8 cellular contexts compared by ENCODE assay signal in the genomic region with DNA sequence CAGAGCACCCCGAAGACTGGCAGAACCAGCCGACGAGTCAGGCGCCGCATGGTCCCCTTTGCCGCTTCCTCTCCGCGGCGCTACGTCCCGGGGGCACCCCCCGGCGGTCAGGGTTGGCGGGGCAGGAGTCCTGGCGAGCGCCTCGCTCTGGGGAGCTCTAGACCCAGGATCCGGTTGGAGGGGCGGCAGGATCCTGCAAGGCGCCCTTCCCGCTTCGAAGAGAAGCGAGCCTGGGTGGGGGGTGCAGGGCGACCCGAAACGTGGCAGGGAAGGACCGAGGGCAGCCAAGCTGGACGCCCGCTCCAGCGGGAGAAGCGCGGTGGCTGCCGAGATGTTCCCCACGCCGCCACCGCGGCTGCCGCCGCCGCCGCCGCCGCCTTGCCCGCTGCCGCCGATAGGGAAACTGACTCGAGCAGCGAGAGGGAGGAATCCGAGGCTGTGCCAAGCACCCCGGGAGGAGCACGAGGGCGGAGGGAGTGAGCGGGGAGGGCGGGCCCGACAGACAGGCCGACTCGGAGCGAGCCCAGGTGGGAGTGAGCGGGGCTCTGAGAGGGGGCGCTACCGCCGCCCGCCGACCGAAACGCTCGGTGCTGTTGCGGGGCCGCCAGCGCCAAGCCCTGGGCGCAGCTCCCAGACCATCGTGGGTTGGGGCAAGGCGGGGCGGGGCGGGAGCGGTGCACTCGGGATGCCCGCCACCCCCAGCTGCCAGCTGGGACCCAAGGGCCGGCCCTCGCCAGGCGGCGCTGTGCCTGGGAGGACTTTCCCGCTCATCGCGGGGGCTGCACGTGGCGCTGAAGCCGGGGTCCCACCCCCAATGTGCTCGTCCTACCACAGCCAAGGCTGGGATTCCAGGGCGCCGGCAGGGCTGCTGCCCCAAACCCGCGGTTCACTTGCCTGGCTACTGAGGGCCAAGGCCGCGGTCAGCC. TPM values are rescaled to one million over a fixed set of nuclear protein-coding genes. Genes with fewer than 3 reads are reported as not detected.
A peak's percentile ranks its signal among the peaks of the same experiment; 100 is the strongest.
DNase-seq lines count a peak whose midpoint lies in the region; ATAC-seq and TF ChIP-seq lines count a peak whose summit lies in the region.

A gene with protein sequence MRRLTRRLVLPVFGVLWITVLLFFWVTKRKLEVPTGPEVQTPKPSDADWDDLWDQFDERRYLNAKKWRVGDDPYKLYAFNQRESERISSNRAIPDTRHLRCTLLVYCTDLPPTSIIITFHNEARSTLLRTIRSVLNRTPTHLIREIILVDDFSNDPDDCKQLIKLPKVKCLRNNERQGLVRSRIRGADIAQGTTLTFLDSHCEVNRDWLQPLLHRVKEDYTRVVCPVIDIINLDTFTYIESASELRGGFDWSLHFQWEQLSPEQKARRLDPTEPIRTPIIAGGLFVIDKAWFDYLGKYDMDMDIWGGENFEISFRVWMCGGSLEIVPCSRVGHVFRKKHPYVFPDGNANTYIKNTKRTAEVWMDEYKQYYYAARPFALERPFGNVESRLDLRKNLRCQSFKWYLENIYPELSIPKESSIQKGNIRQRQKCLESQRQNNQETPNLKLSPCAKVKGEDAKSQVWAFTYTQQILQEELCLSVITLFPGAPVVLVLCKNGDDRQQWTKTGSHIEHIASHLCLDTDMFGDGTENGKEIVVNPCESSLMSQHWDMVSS (minus strand): TSS at position 404 of the 926 bp plus-strand sequence. CDS start 354 bp downstream, at position 50.

- BruUV-seq in PC-9 (replicated peaks; lab: Mats Ljungman, UMichigan) = no TSS peak

- H3K36me3 ChIP-seq in PC-9 (ENCODE audit: low read depth) (no peaks in the 10 kb centered on the region), brain microvascular endothelial cell (replicated peaks) (no peaks in the 10 kb centered on the region), iPS-15b (ENCODE audit: control insufficient read depth, insufficient read depth, low read length) (no peaks in the 10 kb centered on the region)

- H3K9me3 ChIP-seq in PC-9 (ENCODE audit: insufficient read depth, low read depth) (no peaks in the 10 kb centered on the region), iPS-15b (ENCODE audit: control insufficient read depth, insufficient read depth, low read length) (no peaks in the 10 kb centered on the region)

- H3K4me1 ChIP-seq in PC-9 (replicated peaks; ENCODE audit: insufficient read depth) = peaks cover 36% of the 10 kb centered on the region
- H3K4me1 ChIP-seq in iPS-15b (ENCODE audit: control insufficient read depth, insufficient read depth, low read length) = peaks cover 3% of the 10 kb centered on the region

- H2AFZ ChIP-seq in PC-9 = peak within 1 kb of the TSS; percentile 91

- H3K4me2 ChIP-seq in PC-9 = peak within 1 kb of the TSS; percentile 76

- peak; percentile 51 for DNase-seq in EH (ENCODE audit: low read depth)
- DNase-seq in PC-9 = peak; percentile 49 to 64
- DNase-seq in brain microvascular endothelial cell = peak; percentile 16
- DNase-seq in retinal pigment epithelial cell (ENCODE audit: low read depth) = peak; percentile 11
- no peak for DNase-seq in SHP77 treated with DMSO at 0.1 percent for 48 hours (lab: John Stamatoyannopoulos, UW)
- DNase-seq in RKO (ENCODE audit: low spot score) = no peak

- POLR2A ChIA-PET in PC-9 (lab: Charles Lee; ENCODE audit: unreplicated experiment) = interaction anchor here (0.6 kb wide), 1 partner anchor 345 kb away, joined by 4 read pairs; no protein-coding TSS in a partner anchor

- TF ChIP-seq CTCF in PC-9 (conservative IDR thresholded peaks at IDR 0.05) (peak; percentile 69), brain microvascular endothelial cell (IDR thresholded peaks at IDR 0.05; ENCODE audit: low read depth, low read length, missing control alignments) (peak; percentile 75), retinal pigment epithelial cell (conservative IDR thresholded peaks at IDR 0.05; ENCODE audit: low read depth, low read length) (peak; percentile 64)

- H3K9me2 ChIP-seq in PC-9 (ENCODE audit: insufficient read depth) = no peaks in the 10 kb centered on the region

- peaks cover 23% of the 10 kb centered on the region; the same call in 1 of the 2 replicates for H3F3A ChIP-seq in PC-9 (ENCODE audit: insufficient read depth, low read depth)

- H3K9ac ChIP-seq in iPS-15b (ENCODE audit: low read depth, low read length) = peak within 1 kb of the TSS; percentile 24

- no peaks in the 10 kb centered on the region for H4K20me1 ChIP-seq in PC-9 (ENCODE audit: insufficient read depth)

- CTCF ChIA-PET in PC-9 (lab: Charles Lee) = interaction anchor here (0.8 kb wide), 1 partner anchor 195 kb away, joined by 3 read pairs; no protein-coding TSS in a partner anchor

- in situ Hi-C loops in brain microvascular endothelial cell (cut with HindIII; ENCODE audit: low pct_ligation_motif_present, low sequenced_read_pairs) = no loop called here

- H3K27ac ChIP-seq in PC-9 (peak within 1 kb of the TSS; percentile 36; the same call in 1 of the 2 replicates), brain microvascular endothelial cell (no peak within 1 kb of the TSS)

- H3K4me3 ChIP-seq in PC-9 (peak within 1 kb of the TSS; percentile 66), brain microvascular endothelial cell (ENCODE audit: low read depth, low read length) (peak within 1 kb of the TSS; percentile 55), iPS-15b (ENCODE audit: low read depth, low read length) (peak within 1 kb of the TSS; percentile 64), retinal pigment epithelial cell (ENCODE audit: low read length) (peak within 1 kb of the TSS; percentile 49)

- intact Hi-C loops in PC-9 (cut with micrococcal nuclease; ENCODE audit: unreplicated experiment) = loop anchor here (10.0 kb wide), 1 partner anchor 263 kb away; no protein-coding TSS in a partner anchor

- ATAC-seq in HG02678 (IDR thresholded peaks at IDR 0.05; ENCODE audit: unreplicated experiment) = peak; percentile 63

- H3K27me3 ChIP-seq in PC-9 (ENCODE audit: insufficient read depth, low read depth) (no peaks in the 10 kb centered on the region), brain microvascular endothelial cell (replicated peaks) (peaks cover 14% of the 10 kb centered on the region), iPS-15b (ENCODE audit: control insufficient read depth, insufficient read depth, low read length) (peaks cover 61% of the 10 kb centered on the region)

- H3K79me2 ChIP-seq in PC-9 (ENCODE audit: low read depth) = peaks cover 40% of the 10 kb centered on the region

RNA-seq across cellular contexts. Expression of the gene that starts here (rescaled TPM):
- 2.4 and 3.1 TPM in 2 replicates for total RNA-seq in PC-9 (2021)

Comparison
In these comparisons a context has a peak if more than half of its experiments do, and no peak if none do; other contexts are left out.
1. DNase-seq: peak in EH (single experiment), PC-9 (2 of 2), brain microvascular endothelial cell (single experiment) and retinal pigment epithelial cell (single experiment); none in SHP77 treated with DMSO at 0.1 percent for 48 hours (single experiment) and RKO (single experiment).
2. Peak in every context shown above with its lines, with median percentiles within 50 percentile points of each other: H3K4me3 ChIP-seq and CTCF ChIP-seq.